Comparison of ENCODE assay signal across 17 cellular contexts in genomic region chr4:54556587-54556986, GRCh38.
DNase-seq lines count a peak whose midpoint lies in the region; ATAC-seq and TF ChIP-seq lines count a peak whose summit lies in the region.
"Had no signal": no experiment of that assay in that cellular context is flagged by ENCODE, and none has a peak within 500 bp of the region (broad histone marks: within the 10 kb centered on the region; RNA-seq: fewer than 3 reads in every experiment).

No MANE protein-coding gene starts in this region.

- H3K27me3 Mint-ChIP-seq in GM23338 (ENCODE audit: insufficient read depth, low read depth, poor library complexity), result no peaks in the 10 kb centered on the region
- H3K27me3 Mint-ChIP-seq in CD4-positive, alpha-beta memory T cell, result peaks cover 4 to 5% of the 10 kb centered on the region in 2 donors
- peaks cover 20% of the 10 kb centered on the region for H3K27me3 Mint-ChIP-seq in stimulated activated memory B cell treated with anti-CD40 and anti-IgM and Interleukin-4, amounts not matched to agents 10 μg/mL and 1 μg/mL and 100 μg/mL, for 72 hours
- H3K27me3 Mint-ChIP-seq: B cell had no signal

- no peak overlapping the region for H2AFZ ChIP-seq in GM23338

- no peaks in the 10 kb centered on the region for H3K4me1 ChIP-seq in GM23338 (ENCODE audit: insufficient read depth)
- H3K4me1 ChIP-seq in CD4-positive, alpha-beta memory T cell (ENCODE audit: insufficient read depth, low read length), result no peaks in the 10 kb centered on the region
- H3K4me1 ChIP-seq: BLaER1 treated with 17β-estradiol and CSF1 and Interleukin-3, amounts not matched to agents 10 nM and 100 nM; Caco-2 had no signal

- no peak overlapping the region for H3K27ac Mint-ChIP-seq in GM23338
- no peak overlapping the region for H3K27ac Mint-ChIP-seq in CD4-positive, alpha-beta memory T cell
- H3K27ac Mint-ChIP-seq in stimulated activated memory B cell treated with anti-CD40 and anti-IgM and Interleukin-4, amounts not matched to agents 10 μg/mL and 1 μg/mL and 100 μg/mL, for 72 hours, result no peak overlapping the region
- H3K27ac Mint-ChIP-seq: B cell; CD8-positive, alpha-beta memory T cell; HFFc6 had no signal

- CTCF ChIA-PET in CD4-positive, alpha-beta memory T cell (lab: Charles Lee; ENCODE audit: partially characterized antibody), result no interaction called here

- intact Hi-C loops in CD4-positive, alpha-beta memory T cell (cut with micrococcal nuclease), result no loop called here

- DNase-seq in GM23338 (ENCODE audit: low spot score) (no peak), ecto neural progenitor cell (ENCODE audit: low spot score) (peak; percentile 19), mucosa of gallbladder (ENCODE audit: low spot score) (peak; percentile 48)
- DNase-seq in CD4-positive, alpha-beta memory T cell, result no peak
- DNase-seq: Caco-2; CD8-positive, alpha-beta memory T cell; DMS79; GDM1; GOT3; H7; HFFc6 had no signal

- no peak overlapping the region for H3K27ac ChIP-seq in GM23338 (ENCODE audit: low read depth)
- H3K27ac ChIP-seq in CD4-positive, alpha-beta memory T cell (ENCODE audit: low read depth, low read length), result no peak overlapping the region
- H3K27ac ChIP-seq: BLaER1 treated with 17β-estradiol and CSF1 and Interleukin-3, amounts not matched to agents 10 nM and 100 nM had no signal

- no peaks in the 10 kb centered on the region for H3K79me2 ChIP-seq in GM23338 (replicated peaks; ENCODE audit: insufficient read depth)

- no peak overlapping the region for H3K4me2 ChIP-seq in GM23338
- H3K4me2 ChIP-seq: BLaER1 treated with 17β-estradiol and CSF1 and Interleukin-3, amounts not matched to agents 10 nM and 100 nM had no signal

- TF ChIP-seq CTCF in GM23338 (conservative IDR thresholded peaks at IDR 0.05; ENCODE audit: low read depth in 2 of 2), result no peak

- POLR2A ChIA-PET in CD4-positive, alpha-beta memory T cell (lab: Charles Lee; ENCODE audit: partially characterized antibody), result no interaction called here

- H3F3A ChIP-seq in GM23338 (replicated peaks; ENCODE audit: low read depth), result no peaks in the 10 kb centered on the region

- no peaks in the 10 kb centered on the region for H3K27me3 ChIP-seq in GM23338 (ENCODE audit: insufficient read depth)
- no peaks in the 10 kb centered on the region for H3K27me3 ChIP-seq in CD4-positive, alpha-beta memory T cell (ENCODE audit: insufficient read depth, low read length)
- H3K27me3 ChIP-seq: BLaER1 treated with 17β-estradiol and CSF1 and Interleukin-3, amounts not matched to agents 10 nM and 100 nM had no signal

- ATAC-seq in GM23338, result peak; percentile 38; the same call in 1 of the 3 replicates
- no peak for ATAC-seq in stimulated activated memory B cell treated with anti-CD40 and anti-IgM and Interleukin-4, amounts not matched to agents 10 μg/mL and 1 μg/mL and 100 μg/mL, for 72 hours
- no peak for ATAC-seq in HG02973 (IDR thresholded peaks at IDR 0.05; ENCODE audit: unreplicated experiment)
- ATAC-seq: HCT116, HepG2 had no signal

- H3K4me1 Mint-ChIP-seq in GM23338, result peaks cover 10% of the 10 kb centered on the region
- no peaks in the 10 kb centered on the region for H3K4me1 Mint-ChIP-seq in CD4-positive, alpha-beta memory T cell
- H3K4me1 Mint-ChIP-seq in stimulated activated memory B cell treated with anti-CD40 and anti-IgM and Interleukin-4, amounts not matched to agents 10 μg/mL and 1 μg/mL and 100 μg/mL, for 72 hours, result no peaks in the 10 kb centered on the region
- H3K4me1 Mint-ChIP-seq: B cell; CD8-positive, alpha-beta memory T cell had no signal

- H3K4me3 Mint-ChIP-seq in GM23338, result no peak overlapping the region
- no peak overlapping the region for H3K4me3 Mint-ChIP-seq in CD4-positive, alpha-beta memory T cell
- no peak overlapping the region for H3K4me3 Mint-ChIP-seq in stimulated activated memory B cell treated with anti-CD40 and anti-IgM and Interleukin-4, amounts not matched to agents 10 μg/mL and 1 μg/mL and 100 μg/mL, for 72 hours
- H3K4me3 Mint-ChIP-seq: B cell; CD8-positive, alpha-beta memory T cell; HFFc6 had no signal

- H3K36me3 Mint-ChIP-seq in GM23338 (ENCODE audit: low read depth), result no peaks in the 10 kb centered on the region
- H3K36me3 Mint-ChIP-seq in CD4-positive, alpha-beta memory T cell, result no peaks in the 10 kb centered on the region
- no peaks in the 10 kb centered on the region for H3K36me3 Mint-ChIP-seq in stimulated activated memory B cell treated with anti-CD40 and anti-IgM and Interleukin-4, amounts not matched to agents 10 μg/mL and 1 μg/mL and 100 μg/mL, for 72 hours
- H3K36me3 Mint-ChIP-seq: CD8-positive, alpha-beta memory T cell had no signal

- no peak overlapping the region for H3K4me3 ChIP-seq in GM23338
- H3K4me3 ChIP-seq in CD4-positive, alpha-beta memory T cell (ENCODE audit: low read length in 2 of 2), result no peak overlapping the region
- H3K4me3 ChIP-seq: BLaER1 treated with 17β-estradiol and CSF1 and Interleukin-3, amounts not matched to agents 10 nM and 100 nM had no signal

- no peaks in the 10 kb centered on the region for H3K9me3 Mint-ChIP-seq in GM23338
- H3K9me3 Mint-ChIP-seq in CD4-positive, alpha-beta memory T cell, result peaks cover 0 to 2% (median 0%) of the 10 kb centered on the region in 8 donors
- H3K9me3 Mint-ChIP-seq in stimulated activated memory B cell treated with anti-CD40 and anti-IgM and Interleukin-4, amounts not matched to agents 10 μg/mL and 1 μg/mL and 100 μg/mL, for 72 hours, result no peaks in the 10 kb centered on the region
- H3K9me3 Mint-ChIP-seq: HFFc6 had no signal

- no peaks in the 10 kb centered on the region for H3K9me3 ChIP-seq in CD4-positive, alpha-beta memory T cell (ENCODE audit: control insufficient read depth in 1 of 2, low read length in 2 of 2)
- H3K9me3 ChIP-seq: BLaER1 treated with 17β-estradiol and CSF1 and Interleukin-3, amounts not matched to agents 10 nM and 100 nM; Caco-2 had no signal

- H3K36me3 ChIP-seq in GM23338 (ENCODE audit: insufficient read depth), result no peaks in the 10 kb centered on the region
- no peaks in the 10 kb centered on the region for H3K36me3 ChIP-seq in CD4-positive, alpha-beta memory T cell (ENCODE audit: insufficient read depth, low read length)
- H3K36me3 ChIP-seq: BLaER1 treated with 17β-estradiol and CSF1 and Interleukin-3, amounts not matched to agents 10 nM and 100 nM had no signal

- no peaks in the 10 kb centered on the region for H3K9me2 ChIP-seq in GM23338 (ENCODE audit: insufficient read depth)

- H4K20me1 ChIP-seq in GM23338 (replicated peaks; ENCODE audit: insufficient read depth), result no peaks in the 10 kb centered on the region
- H4K20me1 ChIP-seq: BLaER1 treated with 17β-estradiol and CSF1 and Interleukin-3, amounts not matched to agents 10 nM and 100 nM had no signal

TF ChIP-seq in GM23338, 12 proteins besides CTCF, POLR2A, EP300 and RAD21:
- TF ChIP-seq ETS1 (IDR thresholded peaks at IDR 0.05), result no peak
- no peak for TF ChIP-seq ZNF331 (CRISPR knock-in tag; IDR thresholded peaks at IDR 0.05; ENCODE audit: low read depth)
- TF ChIP-seq STAT1 (IDR thresholded peaks at IDR 0.05; ENCODE audit: unreplicated experiment), result no peak
- TF ChIP-seq EZH2phosphoT487 (IDR thresholded peaks at IDR 0.05; ENCODE audit: unreplicated experiment), result no peak

Comparison
In these comparisons a context has a peak if more than half of its experiments do, and no peak if none do; other contexts are left out.
1. DNase-seq: peak in ecto neural progenitor cell (single experiment) and mucosa of gallbladder (single experiment); none in GM23338 (single experiment) and CD4-positive, alpha-beta memory T cell (0 of 5).